In genomic region chr6:8063762-8064637, GRCh38 we compare ENCODE assay signal across 8 cellular contexts. TPM values are rescaled to one million over a fixed set of nuclear protein-coding genes. Genes with fewer than 3 reads are reported as not detected.
A peak's percentile ranks its signal among the peaks of the same experiment; 100 is the strongest.
DNase-seq lines count a peak whose midpoint lies in the region; ATAC-seq, FAIRE-seq and TF ChIP-seq lines count a peak whose summit lies in the region.

TSS of gene BLOC1S5 (minus strand) at chr6:8064389. CDS start at chr6:8064376, 13 bp downstream.

- CTCF ChIA-PET in T-cell (lab: Charles Lee): interaction anchor here (0.6 to 4.0 kb wide), 3 partner anchors 38 to 196 kb away, joined by 4 to 33 read pairs (median 4); partner anchors contain the start of gene EEF1E1 (in 2 of the 2)

- H3K9me3 ChIP-seq in heart left ventricle: no peaks in the 10 kb centered on the region

- DNase-seq in GM12891 (ENCODE audit: insufficient read length, low spot score) (peak; percentile 61), NCI-H1436 treated with DMSO at 0.1 percent for 48 hours (lab: John Stamatoyannopoulos, UW) (peak; percentile 80), T-cell (peak; percentile 87 to 98 (median 96)), heart left ventricle (peak; percentile 97 to 98 (median 97)), pons (ENCODE audit: low spot score) (peak; percentile 97), type B pancreatic cell (ENCODE audit: extremely low spot score, unreplicated experiment) (peak; percentile 97)

- TF ChIP-seq CTCF in heart left ventricle (IDR thresholded peaks at IDR 0.05) (peak in 3 of 12 donors; percentile 5 to 25 (median 19)), type B pancreatic cell (conservative IDR thresholded peaks at IDR 0.05) (no peak)

- peaks cover 0 to 21% (median 7%) of the 10 kb centered on the region in 12 donors for H3K4me1 ChIP-seq in heart left ventricle

- H3K27me3 Mint-ChIP-seq in T-cell: no peaks in the 10 kb centered on the region
- no peaks in the 10 kb centered on the region for H3K27me3 Mint-ChIP-seq in type B pancreatic cell

- H3K27me3 ChIP-seq in heart left ventricle: no peaks in the 10 kb centered on the region

- peak; percentile 91 for FAIRE-seq in GM12891 (lab: Jason Lieb, UNC)

- H3K4me3 ChIP-seq in heart left ventricle: peak within 1 kb of the TSS; percentile 53 to 92 (median 88)

- H3K9me3 Mint-ChIP-seq in T-cell: no peaks in the 10 kb centered on the region
- no peaks in the 10 kb centered on the region for H3K9me3 Mint-ChIP-seq in type B pancreatic cell

- TF ChIP-seq POLR2A in GM12891 (IDR thresholded peaks at IDR 0.05; ENCODE audit: low read depth, low read length): peak; percentile 77
- TF ChIP-seq POLR2A in heart left ventricle (IDR thresholded peaks at IDR 0.05): peak in 1 of 2 donors; percentile 82

- H3K36me3 Mint-ChIP-seq in T-cell (peaks cover 7% of the 10 kb centered on the region), type B pancreatic cell (peaks cover under 1% of the 10 kb centered on the region)

- H3K27ac Mint-ChIP-seq in T-cell (peak within 1 kb of the TSS; percentile 92 to 94), type B pancreatic cell (peak within 1 kb of the TSS; percentile 94)

- H3K4me3 Mint-ChIP-seq in T-cell (peak within 1 kb of the TSS; percentile 86 to 96 (median 93)), type B pancreatic cell (peak within 1 kb of the TSS; percentile 98)

- H3K36me3 ChIP-seq in heart left ventricle: peaks cover 0 to 35% (median 24%) of the 10 kb centered on the region in 9 donors

- POLR2A ChIA-PET in T-cell (lab: Charles Lee): interaction anchor here (0.6 to 2.4 kb wide), 5 partner anchors 9 to 679 kb away, joined by 3 to 21 read pairs (median 3); partner anchors contain the start of gene EEF1E1 (in 1 of the 2)

- H3K4me1 Mint-ChIP-seq in T-cell (peaks cover 29 to 39% (median 32%) of the 10 kb centered on the region in 3 donors), type B pancreatic cell (ENCODE audit: unreplicated experiment) (peaks cover 14% of the 10 kb centered on the region)

- intact Hi-C loops in heart left ventricle (cut with DNase I): loop anchor here in 6 of 10 donors (1.0 to 10.0 kb wide), 5 partner anchors 37 to 342 kb away; partner anchors contain the start of genes EEF1E1 (in 1 of the 6) and TXNDC5 (in 1 of the 6)

- H3K27ac ChIP-seq in adipose tissue (ENCODE audit: low read depth, low read length) (peak within 1 kb of the TSS; percentile 64), heart left ventricle (peak within 1 kb of the TSS; percentile 72 to 92 (median 90))

- 0 to 1% (median 0%) methylated on average over 62 to 64 of the region's 64 CpGs for WGBS in adipose tissue, 3 donors
- 0 to 1% (median 0%) methylated on average over 49 to 64 of the region's 64 CpGs for WGBS in heart left ventricle, 4 donors

- ATAC-seq in HG02840 (IDR thresholded peaks at IDR 0.05; ENCODE audit: low FRiP score, unreplicated experiment): peak; percentile 91
- peak; percentile 94 to 96 (median 95) for ATAC-seq in T-cell (replicated peaks in 1 of 4)
- peak; percentile 97 to 99 (median 98) for ATAC-seq in heart left ventricle

TF ChIP-seq in GM12891, 5 proteins besides CTCF, POLR2A, EP300 and RAD21:
- peak; percentile 46 for TF ChIP-seq SPI1 (IDR thresholded peaks at IDR 0.05; ENCODE audit: low read depth, low read length)
- no peak for TF ChIP-seq TAF1 (IDR thresholded peaks at IDR 0.05; ENCODE audit: low read depth, low read length)
- TF ChIP-seq POU2F2 (IDR thresholded peaks at IDR 0.05; ENCODE audit: low read depth, low read length): no peak
- TF ChIP-seq POLR2AphosphoS5 (IDR thresholded peaks at IDR 0.05; ENCODE audit: low read depth, low read length): peak; percentile 44; the same call in 1 of the 2 replicates
- TF ChIP-seq PAX5 (IDR thresholded peaks at IDR 0.05; ENCODE audit: insufficient read depth, low read length, severe bottlenecking): no peak

RNA-seq across cellular contexts. Expression of gene BLOC1S5, which starts in this region (rescaled TPM):
- polyA plus RNA-seq in GM12891 (2012; ENCODE audit: low read depth, missing spikeins): 7.6 TPM
- total RNA-seq in T-cell: 10 to 100 TPM; 12.3 to 26.9 (median 18.1) TPM
- 10 to 100 TPM in 1 of 3 donors, 1 to 10 TPM in 2; 3.1 to 10.3 (median 5.0) TPM for polyA plus RNA-seq in adipose tissue
- 10 to 100 TPM in 2 of 9 donors, 1 to 10 TPM in 7; 6.9 to 15.2 (median 8.8) TPM for total RNA-seq in heart left ventricle
- 1 to 10 TPM; 4.3 to 4.4 TPM for polyA plus RNA-seq in heart left ventricle
- total RNA-seq in type B pancreatic cell (ENCODE audit: low replicate concordance): 8.8 and 14.2 TPM in 2 replicates

Comparison
In these comparisons a context has a peak if more than half of its experiments do, and no peak if none do; other contexts are left out.
1. Peak in every context shown above with its lines: DNase-seq, ATAC-seq, H3K4me3 ChIP-seq and H3K27ac ChIP-seq.